24 cellular contexts compared by ENCODE assay signal in the genomic region with DNA sequence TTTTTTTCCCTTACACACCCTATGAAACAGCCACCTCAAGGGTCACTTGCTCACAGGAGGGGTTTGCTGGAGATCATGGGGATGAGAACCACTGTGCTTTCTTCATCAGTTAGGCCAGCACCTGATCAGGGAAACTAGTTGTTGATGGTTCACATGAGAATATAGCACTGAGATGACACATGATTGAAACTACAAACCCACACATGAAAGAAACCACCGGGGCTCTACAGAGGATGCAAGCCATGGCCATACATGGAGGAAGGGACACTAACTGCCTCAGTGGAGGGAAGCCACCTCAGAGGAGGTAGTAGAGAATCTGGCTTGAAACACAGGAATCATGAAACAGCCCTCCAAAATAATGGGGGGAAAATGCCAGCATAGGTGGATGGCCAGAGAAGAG.
DNase-seq lines count a peak whose midpoint lies in the region; ATAC-seq and TF ChIP-seq lines count a peak whose summit lies in the region.
"Had no signal": no experiment of that assay in that cellular context is flagged by ENCODE, and none has a peak within 500 bp of the region (broad histone marks: within the 10 kb centered on the region; RNA-seq: fewer than 3 reads in every experiment).

No MANE protein-coding gene starts in this region.

- ATAC-seq in activated T-cell treated with anti-CD3 and anti-CD28 coated beads, Interleukin-2, amount 50 U/mL, for 72 hours (replicated peaks in 1 of 2), result peak; percentile 63 to 75
- ATAC-seq in GM19463 (IDR thresholded peaks at IDR 0.05; ENCODE audit: unreplicated experiment), result peak; percentile 70
- peak; percentile 75 for ATAC-seq in HG02852 (IDR thresholded peaks at IDR 0.05; ENCODE audit: unreplicated experiment)
- no peak for ATAC-seq in right lobe of liver
- ATAC-seq: gastroesophageal sphincter had no signal

- TF ChIP-seq CTCF in right lobe of liver (IDR thresholded peaks at IDR 0.05), result no peak
- no peak for TF ChIP-seq CTCF in dorsolateral prefrontal cortex (IDR thresholded peaks at IDR 0.05 in 54 of 56, conservative IDR thresholded peaks at IDR 0.05 in 2 of 56; ENCODE audit: low read depth in 1 of 56, partially characterized antibody in 56 of 56)

- H3K9me3 Mint-ChIP-seq in activated T-cell treated with anti-CD3 and anti-CD28 coated beads, Interleukin-2, amount 50 U/mL, for 72 hours, result peaks cover 0 to 1% of the 10 kb centered on the region in 2 donors
- H3K9me3 Mint-ChIP-seq in activated T-cell treated with anti-CD3 and anti-CD28 coated beads, Interleukin-2, amount 50 U/mL, for 24 hours, result no peaks in the 10 kb centered on the region
- H3K9me3 Mint-ChIP-seq: activated CD4-positive, alpha-beta memory T cell treated with anti-CD3 and anti-CD28 coated beads for 36 hours had no signal

- peaks cover 33% of the 10 kb centered on the region for H3K27me3 Mint-ChIP-seq in activated T-cell treated with anti-CD3 and anti-CD28 coated beads, Interleukin-2, amount 50 U/mL, for 72 hours (ENCODE audit: low read depth)
- peaks cover 25% of the 10 kb centered on the region for H3K27me3 Mint-ChIP-seq in activated T-cell treated with anti-CD3 and anti-CD28 coated beads, Interleukin-2, amount 50 U/mL, for 24 hours

- H3K36me3 ChIP-seq in right lobe of liver, result peaks cover 0 to 11% (median 0%) of the 10 kb centered on the region in 4 donors
- H3K36me3 ChIP-seq: esophagus muscularis mucosa, gastroesophageal sphincter, Peyer's patch, spleen had no signal

- H3K27ac ChIP-seq in right lobe of liver, result peak overlapping the region in 2 of 3 donors; percentile 83 to 94
- no peak overlapping the region for H3K27ac ChIP-seq in dorsolateral prefrontal cortex
- H3K27ac ChIP-seq: esophagus muscularis mucosa, gastroesophageal sphincter, Peyer's patch, spleen had no signal

- no peaks in the 10 kb centered on the region for H3K9me3 ChIP-seq in right lobe of liver
- H3K9me3 ChIP-seq: esophagus muscularis mucosa, gastroesophageal sphincter, Peyer's patch, spleen had no signal

- no peak overlapping the region for H3K4me3 Mint-ChIP-seq in activated T-cell treated with anti-CD3 and anti-CD28 coated beads, Interleukin-2, amount 50 U/mL, for 72 hours
- no peak overlapping the region for H3K4me3 Mint-ChIP-seq in activated T-cell treated with anti-CD3 and anti-CD28 coated beads, Interleukin-2, amount 50 U/mL, for 24 hours
- H3K4me3 Mint-ChIP-seq: activated CD4-positive, alpha-beta memory T cell treated with anti-CD3 and anti-CD28 coated beads for 36 hours had no signal

- H3K4me3 ChIP-seq in right lobe of liver (peak overlapping the region in 2 of 3 donors; percentile 48 to 51), dorsolateral prefrontal cortex (no peak overlapping the region)
- H3K4me3 ChIP-seq: esophagus muscularis mucosa, gastroesophageal sphincter, Peyer's patch, spleen had no signal

- H3K27ac Mint-ChIP-seq in activated T-cell treated with anti-CD3 and anti-CD28 coated beads, Interleukin-2, amount 50 U/mL, for 72 hours, result no peak overlapping the region
- H3K27ac Mint-ChIP-seq in activated T-cell treated with anti-CD3 and anti-CD28 coated beads, Interleukin-2, amount 50 U/mL, for 24 hours, result no peak overlapping the region
- H3K27ac Mint-ChIP-seq: activated CD4-positive, alpha-beta memory T cell treated with anti-CD3 and anti-CD28 coated beads for 36 hours had no signal

- no peak for TF ChIP-seq POLR2A in right lobe of liver (IDR thresholded peaks at IDR 0.05)

- intact Hi-C loops in right lobe of liver (cut with DNase I) (no loop called here), dorsolateral prefrontal cortex (cut with DNase I) (loop anchor here in 1 of 2 donors (10.0 kb wide), 1 partner anchor 696 kb away; no protein-coding TSS in a partner anchor)

- H3K4me1 Mint-ChIP-seq in activated T-cell treated with anti-CD3 and anti-CD28 coated beads, Interleukin-2, amount 50 U/mL, for 72 hours (ENCODE audit: low read depth), result peaks cover 10% of the 10 kb centered on the region
- peaks cover 7% of the 10 kb centered on the region for H3K4me1 Mint-ChIP-seq in activated T-cell treated with anti-CD3 and anti-CD28 coated beads, Interleukin-2, amount 50 U/mL, for 24 hours (ENCODE audit: low read depth)

- no peaks in the 10 kb centered on the region for H3K36me3 Mint-ChIP-seq in activated T-cell treated with anti-CD3 and anti-CD28 coated beads, Interleukin-2, amount 50 U/mL, for 72 hours (ENCODE audit: insufficient read depth in 2 of 2)
- H3K36me3 Mint-ChIP-seq in activated T-cell treated with anti-CD3 and anti-CD28 coated beads, Interleukin-2, amount 50 U/mL, for 24 hours (ENCODE audit: low read depth), result no peaks in the 10 kb centered on the region
- H3K36me3 Mint-ChIP-seq: activated CD4-positive, alpha-beta memory T cell treated with anti-CD3 and anti-CD28 coated beads for 36 hours had no signal

- 60% methylated on average over 1 of the region's 1 CpG for WGBS in right lobe of liver (ENCODE audit: insufficient coverage, low coverage, low lambda C conversion rate, missing lambda C conversion rate)

- DNase-seq in activated T-cell treated with anti-CD3 and anti-CD28 coated beads, Interleukin-2, amount 50 U/mL, for 72 hours, result no peak
- DNase-seq in activated T-cell treated with anti-CD3 and anti-CD28 coated beads, Interleukin-2, amount 50 U/mL, for 24 hours, result no peak
- DNase-seq in right lobe of liver (no peak), SW480 (ENCODE audit: low spot score) (no peak), dorsolateral prefrontal cortex (no peak), SIG-M5 (lab: John Stamatoyannopoulos, UW) (no peak)
- DNase-seq: activated CD4-positive, alpha-beta memory T cell treated with anti-CD3 and anti-CD28 coated beads for 36 hours; activated naive CD4-positive, alpha-beta T cell treated with anti-CD3 and anti-CD28 coated beads, Interleukin-2, amount 50 U/mL, for 16 hours; activated T-cell treated with anti-CD3 and anti-CD28 coated beads, Interleukin-2, amount 50 U/mL, for 1 hour; Calu3; effector CD4-positive, alpha-beta T cell; EL; NCI-H1105 treated with DMSO at 0.1 percent for 48 hours; NCI-H510A; NK-92 treated with Interleukin-12 subunit alpha and Interleukin-12 subunit beta, amount 100 ng/mL, for 24 hours; Peyer's patch; retina; spleen; stimulated activated CD4-positive, alpha-beta T cell treated with anti-CD3 and anti-CD28 coated beads, Interleukin-4, amount 100 ng/mL, for 4 hours; substantia nigra had no signal

- peaks cover 0 to 54% (median 13%) of the 10 kb centered on the region in 4 donors for H3K4me1 ChIP-seq in right lobe of liver
- H3K4me1 ChIP-seq: esophagus muscularis mucosa, gastroesophageal sphincter, Peyer's patch, spleen had no signal

- H3K27me3 ChIP-seq in right lobe of liver (no peaks in the 10 kb centered on the region), dorsolateral prefrontal cortex (peaks cover 0 to 17% (median 0%) of the 10 kb centered on the region in 45 donors)
- H3K27me3 ChIP-seq: Peyer's patch had no signal

Comparison
In these comparisons a context has a peak if more than half of its experiments do, and no peak if none do; other contexts are left out.
1. ATAC-seq: peak in activated T-cell treated with anti-CD3 and anti-CD28 coated beads, Interleukin-2, amount 50 U/mL, for 72 hours (2 of 2), GM19463 (single experiment) and HG02852 (single experiment); none in right lobe of liver (0 of 4).
2. H3K27ac ChIP-seq: peak in right lobe of liver (2 of 3); none in dorsolateral prefrontal cortex (0 of 59).
3. H3K4me3 ChIP-seq: peak in right lobe of liver (2 of 3); none in dorsolateral prefrontal cortex (0 of 59).